ENCODE assay signal across 8 cellular contexts in the genomic region with DNA sequence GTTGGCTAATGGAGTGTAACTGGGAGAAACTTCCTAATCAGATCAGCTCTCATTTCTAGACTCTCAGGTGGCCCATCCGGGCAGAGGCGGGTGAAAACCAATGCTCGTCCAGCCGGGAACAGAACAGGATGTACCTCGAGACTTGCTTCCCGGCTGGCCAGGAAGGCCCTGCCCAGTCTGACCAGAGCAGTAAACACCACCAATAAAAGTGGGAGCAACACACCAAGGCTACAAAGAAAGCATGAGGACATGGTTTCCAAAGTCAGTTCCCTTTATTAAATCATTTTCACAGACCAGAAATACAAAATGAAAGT. TPM values are rescaled to one million over a fixed set of nuclear protein-coding genes. Genes with fewer than 3 reads are reported as not detected.
DNase-seq lines count a peak whose midpoint lies in the region; ATAC-seq and TF ChIP-seq lines count a peak whose summit lies in the region.

No MANE protein-coding gene starts in this region.

- peak overlapping the region; percentile 69 for H3K9ac ChIP-seq in SK-N-SH
- H3K9ac ChIP-seq in parathyroid adenoma = no peak overlapping the region

- H3K27me3 ChIP-seq in SK-N-SH (ENCODE audit: insufficient read depth) (no peaks in the 10 kb centered on the region), parathyroid adenoma (ENCODE audit: control insufficient read depth, insufficient read depth, low read length) (no peaks in the 10 kb centered on the region)

- CTCF ChIA-PET in SK-N-SH (lab: Yijun Ruan, JAX) = interaction anchor here (1.3 to 1.5 kb wide), 2 partner anchors 9 to 25 kb away, joined by 4 to 5 read pairs; partner anchors contain the start of gene SSRP1

- DNase-seq in NCI-H526 (lab: John Stamatoyannopoulos, UW) = peak; percentile 48 to 65
- DNase-seq in NCI-H526 treated with DMSO at 0.1 percent for 48 hours (lab: John Stamatoyannopoulos, UW) = no peak
- DNase-seq in SK-N-SH = peak; percentile 51
- no peak for DNase-seq in fibroblast of pulmonary artery (ENCODE audit: low read depth)
- no peak for DNase-seq in NCI-H1417 (lab: John Stamatoyannopoulos, UW)

- no peak for TF ChIP-seq POLR2A in GM18505 (IDR thresholded peaks at IDR 0.05; ENCODE audit: borderline replicate concordance, extremely low read depth, insufficient read depth, insufficient read length)

- no peaks in the 10 kb centered on the region for H3K9me2 ChIP-seq in SK-N-SH

- H2AFZ ChIP-seq in SK-N-SH (ENCODE audit: low read depth) (0 out of 2 replicates have a peak overlapping the region, but pooled peaks have one; percentile 34), parathyroid adenoma (peak overlapping the region; percentile 77)

- ATAC-seq in HG03025 (IDR thresholded peaks at IDR 0.05; ENCODE audit: low FRiP score, unreplicated experiment) = no peak
- ATAC-seq in GM18505 (IDR thresholded peaks at IDR 0.05; ENCODE audit: unreplicated experiment) = no peak

- H3K4me2 ChIP-seq in SK-N-SH (peak overlapping the region; percentile 78), parathyroid adenoma (ENCODE audit: low read length) (peak overlapping the region; percentile 75)

- H3K27ac ChIP-seq in SK-N-SH (ENCODE audit: low read depth in 2 of 2, low read length in 1 of 2) (peak overlapping the region; percentile 86 to 89), parathyroid adenoma (peak overlapping the region; percentile 91)

- H3K4me1 ChIP-seq in SK-N-SH (ENCODE audit: control insufficient read depth in 1 of 2, insufficient read depth in 2 of 2, low read depth in 1 of 2, low read length in 1 of 2) (peaks cover 40 to 42% of the 10 kb centered on the region in 2 experiments), parathyroid adenoma (peaks cover 9% of the 10 kb centered on the region)

- POLR2A ChIA-PET in SK-N-SH (lab: Yijun Ruan, JAX) = interaction anchor here (0.6 to 3.7 kb wide), 5 partner anchors 9 to 386 kb away, joined by 3 to 29 read pairs (median 3); partner anchors contain the start of genes MED19, SSRP1 and TMX2

- H3F3A ChIP-seq in SK-N-SH (replicated peaks; ENCODE audit: insufficient read depth) = peaks cover 32% of the 10 kb centered on the region

- H3K36me3 ChIP-seq in SK-N-SH (replicated peaks in 1 of 2; ENCODE audit: control insufficient read depth in 1 of 2, insufficient read depth in 2 of 2, low read length in 1 of 2) = peaks cover 33 to 48% of the 10 kb centered on the region in 2 experiments
- H3K36me3 ChIP-seq in parathyroid adenoma (ENCODE audit: control insufficient read depth, insufficient read depth, low read length) = no peaks in the 10 kb centered on the region

- no peak for TF ChIP-seq EP300 in SK-N-SH (IDR thresholded peaks at IDR 0.05; ENCODE audit: borderline replicate concordance in 1 of 2, low read depth in 1 of 2, low read length in 1 of 2)

- 11% methylated on average over 3 of the region's 6 CpGs for WGBS in SK-N-SH (ENCODE audit: low lambda C conversion rate)

- no peaks in the 10 kb centered on the region for H4K20me1 ChIP-seq in SK-N-SH (ENCODE audit: insufficient read depth)

- TF ChIP-seq CTCF in SK-N-SH (IDR thresholded peaks at IDR 0.05) = no peak
- TF ChIP-seq CTCF in fibroblast of pulmonary artery (IDR thresholded peaks at IDR 0.05; ENCODE audit: low read length, missing control alignments) = no peak
- TF ChIP-seq CTCF in parathyroid adenoma (IDR thresholded peaks at IDR 0.05) = no peak

- peak overlapping the region; percentile 84 to 86 for H3K4me3 ChIP-seq in SK-N-SH (ENCODE audit: low read depth in 2 of 2, low read length in 1 of 2)
- H3K4me3 ChIP-seq in fibroblast of pulmonary artery (replicated peaks; ENCODE audit: low read depth, low read length) = peak overlapping the region; percentile 94
- peak overlapping the region; percentile 60 for H3K4me3 ChIP-seq in parathyroid adenoma (ENCODE audit: low read depth, low read length)

- H3K9me3 ChIP-seq in SK-N-SH (no peaks in the 10 kb centered on the region), parathyroid adenoma (ENCODE audit: control insufficient read depth, low read length) (no peaks in the 10 kb centered on the region)

- peaks cover 33% of the 10 kb centered on the region for H3K79me2 ChIP-seq in SK-N-SH (ENCODE audit: insufficient read depth)
- H3K79me2 ChIP-seq in parathyroid adenoma = peaks cover 2% of the 10 kb centered on the region

- no peak for TF ChIP-seq RAD21 in SK-N-SH (IDR thresholded peaks at IDR 0.05; ENCODE audit: low read length)

TF ChIP-seq in SK-N-SH, 30 proteins besides CTCF, POLR2A, EP300 and RAD21 (continues in another document):
- TF ChIP-seq GABPA (IDR thresholded peaks at IDR 0.05; ENCODE audit: low read depth) = no peak
- TF ChIP-seq, protein P1, sequence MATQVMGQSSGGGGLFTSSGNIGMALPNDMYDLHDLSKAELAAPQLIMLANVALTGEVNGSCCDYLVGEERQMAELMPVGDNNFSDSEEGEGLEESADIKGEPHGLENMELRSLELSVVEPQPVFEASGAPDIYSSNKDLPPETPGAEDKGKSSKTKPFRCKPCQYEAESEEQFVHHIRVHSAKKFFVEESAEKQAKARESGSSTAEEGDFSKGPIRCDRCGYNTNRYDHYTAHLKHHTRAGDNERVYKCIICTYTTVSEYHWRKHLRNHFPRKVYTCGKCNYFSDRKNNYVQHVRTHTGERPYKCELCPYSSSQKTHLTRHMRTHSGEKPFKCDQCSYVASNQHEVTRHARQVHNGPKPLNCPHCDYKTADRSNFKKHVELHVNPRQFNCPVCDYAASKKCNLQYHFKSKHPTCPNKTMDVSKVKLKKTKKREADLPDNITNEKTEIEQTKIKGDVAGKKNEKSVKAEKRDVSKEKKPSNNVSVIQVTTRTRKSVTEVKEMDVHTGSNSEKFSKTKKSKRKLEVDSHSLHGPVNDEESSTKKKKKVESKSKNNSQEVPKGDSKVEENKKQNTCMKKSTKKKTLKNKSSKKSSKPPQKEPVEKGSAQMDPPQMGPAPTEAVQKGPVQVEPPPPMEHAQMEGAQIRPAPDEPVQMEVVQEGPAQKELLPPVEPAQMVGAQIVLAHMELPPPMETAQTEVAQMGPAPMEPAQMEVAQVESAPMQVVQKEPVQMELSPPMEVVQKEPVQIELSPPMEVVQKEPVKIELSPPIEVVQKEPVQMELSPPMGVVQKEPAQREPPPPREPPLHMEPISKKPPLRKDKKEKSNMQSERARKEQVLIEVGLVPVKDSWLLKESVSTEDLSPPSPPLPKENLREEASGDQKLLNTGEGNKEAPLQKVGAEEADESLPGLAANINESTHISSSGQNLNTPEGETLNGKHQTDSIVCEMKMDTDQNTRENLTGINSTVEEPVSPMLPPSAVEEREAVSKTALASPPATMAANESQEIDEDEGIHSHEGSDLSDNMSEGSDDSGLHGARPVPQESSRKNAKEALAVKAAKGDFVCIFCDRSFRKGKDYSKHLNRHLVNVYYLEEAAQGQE (IDR thresholded peaks at IDR 0.05; ENCODE audit: low read depth, low read length) = no peak; the same call in 1 of the 2 replicates
- TF ChIP-seq TAF1 (IDR thresholded peaks at IDR 0.05; ENCODE audit: borderline replicate concordance, low read depth, low read length) = no peak
- TF ChIP-seq TCF12 (IDR thresholded peaks at IDR 0.05) = no peak
- no peak for TF ChIP-seq RCOR1 (IDR thresholded peaks at IDR 0.05; ENCODE audit: low read length)
- TF ChIP-seq SIN3A (IDR thresholded peaks at IDR 0.05; ENCODE audit: borderline replicate concordance, low read depth, low read length) = no peak
- no peak for TF ChIP-seq MAX (IDR thresholded peaks at IDR 0.05; ENCODE audit: low read depth)
- no peak for TF ChIP-seq ZBTB33 (IDR thresholded peaks at IDR 0.05; ENCODE audit: borderline replicate concordance, low read depth)
- TF ChIP-seq SMC3 (IDR thresholded peaks at IDR 0.05; ENCODE audit: low read depth, low read length) = no peak
- TF ChIP-seq, protein P2, sequence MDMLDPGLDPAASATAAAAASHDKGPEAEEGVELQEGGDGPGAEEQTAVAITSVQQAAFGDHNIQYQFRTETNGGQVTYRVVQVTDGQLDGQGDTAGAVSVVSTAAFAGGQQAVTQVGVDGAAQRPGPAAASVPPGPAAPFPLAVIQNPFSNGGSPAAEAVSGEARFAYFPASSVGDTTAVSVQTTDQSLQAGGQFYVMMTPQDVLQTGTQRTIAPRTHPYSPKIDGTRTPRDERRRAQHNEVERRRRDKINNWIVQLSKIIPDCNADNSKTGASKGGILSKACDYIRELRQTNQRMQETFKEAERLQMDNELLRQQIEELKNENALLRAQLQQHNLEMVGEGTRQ (IDR thresholded peaks at IDR 0.05; ENCODE audit: borderline replicate concordance, low read depth, low read length) = no peak

RNA-seq across cellular contexts. Expression of gene TNKS1BP1, which starts 0.9 kb away (rescaled TPM):
- 29.6 and 43.3 TPM in 2 replicates for polyA plus RNA-seq in SK-N-SH (2012; rRNA removed)
- polyA plus RNA-seq in SK-N-SH (2012; cell fraction: cytosol; rRNA removed) = 18.0 and 25.0 TPM in 2 replicates
- 108 and 113 TPM in 2 replicates for polyA plus RNA-seq in SK-N-SH (2012; cell fraction: nucleus; rRNA removed)

RNA-seq across cellular contexts. Expression of gene SSRP1, which starts 10.0 kb away (rescaled TPM):
- 122 and 137 TPM in 2 replicates for polyA plus RNA-seq in SK-N-SH (2012; rRNA removed)
- 146 and 159 TPM in 2 replicates for polyA plus RNA-seq in SK-N-SH (2012; cell fraction: cytosol; rRNA removed)
- 103 and 108 TPM in 2 replicates for polyA plus RNA-seq in SK-N-SH (2012; cell fraction: nucleus; rRNA removed)

RNA-seq across cellular contexts. Expression of gene P2RX3, which starts 12.5 kb away (rescaled TPM):
- polyA plus RNA-seq in SK-N-SH (2012; rRNA removed) = not detected in 2 replicates
- not detected in 2 replicates for polyA plus RNA-seq in SK-N-SH (2012; cell fraction: cytosol; rRNA removed)
- polyA plus RNA-seq in SK-N-SH (2012; cell fraction: nucleus; rRNA removed) = 0.05 TPM in 1 of 2 replicates, not detected in the other

RNA-seq across cellular contexts. Expression of gene PRG3, which starts 55.3 kb away (rescaled TPM):
- polyA plus RNA-seq in SK-N-SH (2012; rRNA removed) = not detected in 2 replicates
- polyA plus RNA-seq in SK-N-SH (2012; cell fraction: cytosol; rRNA removed) = not detected in 2 replicates
- polyA plus RNA-seq in SK-N-SH (2012; cell fraction: nucleus; rRNA removed) = not detected in 2 replicates

Comparison
In these comparisons a context has a peak if more than half of its experiments do, and no peak if none do; other contexts are left out.
1. DNase-seq: peak in NCI-H526 (2 of 2) and SK-N-SH (single experiment); none in NCI-H526 treated with DMSO at 0.1 percent for 48 hours (single experiment), fibroblast of pulmonary artery (single experiment) and NCI-H1417 (0 of 3).
2. Peak in every context shown above with its lines, with median percentiles within 50 percentile points of each other: H3K4me3 ChIP-seq.